ENCODE assay signal across 19 cellular contexts in the genomic region with DNA sequence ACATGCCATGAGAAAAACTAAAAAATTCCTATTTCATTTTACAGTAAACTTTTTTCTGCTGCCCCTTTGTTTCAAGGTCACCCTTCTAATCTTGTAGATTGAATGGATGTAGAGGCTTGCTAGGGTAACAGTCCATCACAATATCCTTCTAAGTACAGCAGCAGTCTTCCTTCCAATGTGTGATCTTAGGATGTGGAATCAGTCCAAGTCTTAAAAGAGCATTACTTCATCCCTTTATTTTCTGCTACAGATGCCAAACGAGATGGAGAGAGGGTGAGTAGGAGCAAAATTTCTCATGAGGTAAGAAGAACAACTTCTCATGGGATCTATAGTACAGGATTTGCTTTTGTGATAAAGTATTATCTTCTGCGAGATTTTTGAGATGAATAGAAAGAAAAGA. TPM values are rescaled to one million over a fixed set of nuclear protein-coding genes. Genes with fewer than 3 reads are reported as not detected.
DNase-seq lines count a peak whose midpoint lies in the region; ATAC-seq and TF ChIP-seq lines count a peak whose summit lies in the region.
"Had no signal": no experiment of that assay in that cellular context is flagged by ENCODE, and none has a peak within 500 bp of the region (broad histone marks: within the 10 kb centered on the region; RNA-seq: fewer than 3 reads in every experiment).

No MANE protein-coding gene starts in this region.

- TF ChIP-seq POLR2A in ovary (IDR thresholded peaks at IDR 0.05): no peak

- BruUV-seq in A673 (replicated peaks; lab: Mats Ljungman, UMichigan): no TSS peak

- 43 to 53% (median 52%) methylated on average over 2 of the region's 2 CpGs for WGBS in ovary, 3 donors

- POLR2A ChIA-PET in A673 (lab: Charles Lee; ENCODE audit: low non-redundant PET): no interaction called here

- peaks cover 42% of the 10 kb centered on the region for H3K27me3 Mint-ChIP-seq in T-helper 17 cell
- H3K27me3 Mint-ChIP-seq: progenitor cell of endocrine pancreas had no signal

- H3K4me1 Mint-ChIP-seq in T-helper 17 cell: peaks cover 3% of the 10 kb centered on the region
- H3K4me1 Mint-ChIP-seq: natural killer cell had no signal

- no peak overlapping the region for H3K9ac ChIP-seq in SK-N-MC (ENCODE audit: insufficient read length)

- no peak overlapping the region for H3K4me3 ChIP-seq in A673 (ENCODE audit: low read depth, low read length, poor library complexity, severe bottlenecking)
- peak overlapping the region; percentile 49 for H3K4me3 ChIP-seq in SK-N-MC
- H3K4me3 ChIP-seq in muscle layer of duodenum (ENCODE audit: low read depth in 1 of 2, low read length in 2 of 2): no peak overlapping the region
- no peak overlapping the region for H3K4me3 ChIP-seq in ovary
- H3K4me3 ChIP-seq: A549, lung had no signal

- H3K27ac Mint-ChIP-seq in T-helper 17 cell: no peak overlapping the region
- H3K27ac Mint-ChIP-seq: activated naive CD4-positive, alpha-beta T cell treated with anti-CD3 and anti-CD28 coated beads for 36 hours; CD4-positive, alpha-beta T cell; natural killer cell; progenitor cell of endocrine pancreas had no signal

- peak; percentile 61 for DNase-seq in A673 (ENCODE audit: low spot score)
- DNase-seq in SK-N-MC (ENCODE audit: low read depth, low spot score): no peak
- peak; percentile 74 for DNase-seq in fibroblast of peridontal ligament (ENCODE audit: extremely low read depth)
- no peak for DNase-seq in NCI-H748 (lab: John Stamatoyannopoulos, UW; ENCODE audit: unreplicated experiment)
- DNase-seq in T-helper 17 cell: no peak
- DNase-seq in ovary: no peak
- no peak for DNase-seq in SW 1271 (lab: John Stamatoyannopoulos, UW)
- DNase-seq: activated CD4-positive, alpha-beta T cell treated with anti-CD3 and anti-CD28 coated beads for 1 hour; activated CD8-positive, alpha-beta memory T cell treated with anti-CD3 and anti-CD28 coated beads, Interleukin-2, amount 50 U/mL, for 48 hours; activated naive CD4-positive, alpha-beta T cell treated with anti-CD3 and anti-CD28 coated beads for 36 hours; brain microvascular endothelial cell; CD4-positive, alpha-beta T cell; natural killer cell; stimulated activated naive CD8-positive, alpha-beta T cell treated with anti-CD3 and anti-CD28 coated beads, Interleukin-15, Interleukin-2, amounts not matched to agents 100 U/mL and 50 U/mL, for 24 hours had no signal

- H3K9me3 ChIP-seq in A673 (ENCODE audit: low read depth, low read length, poor library complexity, severe bottlenecking): peaks cover 4% of the 10 kb centered on the region
- no peaks in the 10 kb centered on the region; the same call in 1 of the 2 replicates for H3K9me3 ChIP-seq in SK-N-MC (ENCODE audit: low read depth, low read length)
- peaks cover 11% of the 10 kb centered on the region in 2 donors for H3K9me3 ChIP-seq in muscle layer of duodenum (ENCODE audit: control insufficient read depth in 1 of 2, low read length in 2 of 2)
- no peaks in the 10 kb centered on the region for H3K9me3 ChIP-seq in T-helper 17 cell (ENCODE audit: control insufficient read depth, low read length, poor library complexity, severe bottlenecking)
- H3K9me3 ChIP-seq in ovary: peaks cover 0 to 5% of the 10 kb centered on the region in 2 donors

- TF ChIP-seq CTCF in A673 (conservative IDR thresholded peaks at IDR 0.05; ENCODE audit: low read depth, low read length) (no peak), ovary (IDR thresholded peaks at IDR 0.05) (no peak)

- peaks cover 44% of the 10 kb centered on the region for H3K4me1 ChIP-seq in A673 (ENCODE audit: insufficient read depth, low read length, poor library complexity, severe bottlenecking)
- H3K4me1 ChIP-seq in muscle layer of duodenum (ENCODE audit: control insufficient read depth in 1 of 2, insufficient read depth in 2 of 2, low read length in 2 of 2): peaks cover 0 to 5% of the 10 kb centered on the region in 2 donors
- H3K4me1 ChIP-seq in ovary (ENCODE audit: insufficient read depth): peaks cover 5% of the 10 kb centered on the region

- CTCF ChIA-PET in A673 (lab: Charles Lee): no interaction called here

- no peak overlapping the region for H3K4me3 Mint-ChIP-seq in T-helper 17 cell
- H3K4me3 Mint-ChIP-seq: activated naive CD4-positive, alpha-beta T cell treated with anti-CD3 and anti-CD28 coated beads for 36 hours; CD4-positive, alpha-beta T cell; natural killer cell had no signal

- no peak overlapping the region for H3K27ac ChIP-seq in A673 (ENCODE audit: low read depth, low read length, poor library complexity, severe bottlenecking)
- peak overlapping the region; percentile 48; the same call in 1 of the 2 replicates for H3K27ac ChIP-seq in SK-N-MC
- H3K27ac ChIP-seq in muscle layer of duodenum (ENCODE audit: low read length): peak overlapping the region; percentile 37
- no peak overlapping the region for H3K27ac ChIP-seq in ovary
- H3K27ac ChIP-seq: A549, brain microvascular endothelial cell had no signal

- H3K27me3 ChIP-seq in A673 (replicated peaks; ENCODE audit: insufficient read depth, low read depth, low read length, poor library complexity) (no peaks in the 10 kb centered on the region), muscle layer of duodenum (ENCODE audit: low read depth, low read length) (no peaks in the 10 kb centered on the region), ovary (no peaks in the 10 kb centered on the region)
- H3K27me3 ChIP-seq: brain microvascular endothelial cell had no signal

- intact Hi-C loops in A673 (cut with micrococcal nuclease; ENCODE audit: unreplicated experiment) (no loop called here), ovary (cut with DNase I) (no loop called here)

- no peaks in the 10 kb centered on the region for H3K36me3 Mint-ChIP-seq in T-helper 17 cell (ENCODE audit: low read depth)
- H3K36me3 Mint-ChIP-seq: natural killer cell had no signal

- ATAC-seq in T-helper 17 cell: no peak
- ATAC-seq: A549; natural killer cell; stimulated activated naive CD8-positive, alpha-beta T cell treated with anti-CD3 and anti-CD28 coated beads, Interleukin-15, Interleukin-2, amounts not matched to agents 100 U/mL and 50 U/mL, for 24 hours had no signal

- TF ChIP-seq EP300 in ovary (IDR thresholded peaks at IDR 0.05): no peak

- no peaks in the 10 kb centered on the region for H3K36me3 ChIP-seq in A673 (ENCODE audit: insufficient read depth, low read length, poor library complexity, severe bottlenecking)
- no peaks in the 10 kb centered on the region for H3K36me3 ChIP-seq in SK-N-MC (ENCODE audit: insufficient read depth, low read length)
- H3K36me3 ChIP-seq in muscle layer of duodenum (ENCODE audit: control insufficient read depth in 1 of 2, insufficient read depth in 2 of 2, low read length in 2 of 2): no peaks in the 10 kb centered on the region
- H3K36me3 ChIP-seq in ovary: no peaks in the 10 kb centered on the region
- H3K36me3 ChIP-seq: brain microvascular endothelial cell had no signal

RNA-seq across cellular contexts. Expression of gene IL33, which starts 0.7 kb away (rescaled TPM):
- total RNA-seq in A673 (2021): 1.6 and 3.3 TPM in 2 replicates
- total RNA-seq in T-helper 17 cell: not detected
- total RNA-seq in ovary: 10 to 100 TPM in 4 of 7 donors, 1 to 10 TPM in 3; 3.1 to 14.7 (median 11.8) TPM
- polyA plus RNA-seq in ovary: 10 to 100 TPM in 1 of 2 donors, 1 to 10 TPM in 1; 9.1 to 31.4 TPM
- total RNA-seq: activated naive CD4-positive, alpha-beta T cell treated with anti-CD3 and anti-CD28 coated beads for 36 hours; CD4-positive, alpha-beta T cell; natural killer cell; progenitor cell of endocrine pancreas; T-helper 2 cell treated with Interferon-gamma antibody and Interleukin-4, amounts not matched to agents 100 ng/mL and 5 ng/mL, for 36 hours had no signal

Comparison
In these comparisons a context has a peak if more than half of its experiments do, and no peak if none do; other contexts are left out.
1. DNase-seq: peak in A673 (single experiment) and fibroblast of peridontal ligament (single experiment); none in SK-N-MC (single experiment), NCI-H748 (single experiment), T-helper 17 cell (0 of 3), ovary (0 of 5) and SW 1271 (0 of 2).
2. H3K27ac ChIP-seq: peak in SK-N-MC (single experiment) and muscle layer of duodenum (single experiment); none in A673 (single experiment) and ovary (0 of 2).